In the genomic region with DNA sequence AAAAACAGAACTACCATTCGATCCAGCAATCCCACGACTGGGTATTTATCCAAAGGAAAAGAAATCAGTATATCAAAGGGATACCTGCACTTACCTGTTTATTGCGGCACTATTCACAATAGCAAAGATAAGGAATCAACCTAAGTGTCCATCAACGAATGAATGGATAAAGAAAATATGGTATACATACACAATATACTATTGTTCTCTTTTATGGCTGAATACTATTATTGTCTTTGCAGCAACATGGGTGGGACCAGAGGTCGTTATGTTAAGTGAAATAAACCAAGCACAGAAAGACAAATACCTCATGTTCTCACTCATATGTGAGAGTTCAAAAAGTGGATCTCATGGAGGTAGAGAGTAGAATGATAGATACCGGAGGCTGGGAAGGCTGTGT, we compare ENCODE assay signal across 36 cellular contexts.
"Had no signal": no experiment of that assay in that cellular context is flagged by ENCODE, and none has a peak within 500 bp of the region (broad histone marks: within the 10 kb centered on the region; RNA-seq: fewer than 3 reads in every experiment).

No MANE protein-coding gene starts in this region.

- H3K36me3 Mint-ChIP-seq: activated CD4-positive, alpha-beta memory T cell treated with anti-CD3 and anti-CD28 coated beads for 36 hours; activated naive CD4-positive, alpha-beta T cell treated with anti-CD3 and anti-CD28 coated beads, Interleukin-2, amount 10 ng/mL, durations not matched to agents 7 days and 5 days; activated naive CD4-positive, alpha-beta T cell treated with anti-CD3 and anti-CD28 coated beads, Interleukin-2, amount 50 U/mL, for 24 hours; activated naive CD8-positive, alpha-beta T cell; activated naive CD8-positive, alpha-beta T cell treated with anti-CD3 and anti-CD28 coated beads, Interleukin-2, amount 10 ng/mL, durations not matched to agents 7 days and 5 days; brain had no signal

- H3K27me3 ChIP-seq: ascending aorta, cardiac muscle cell had no signal

- ATAC-seq: activated CD8-positive, alpha-beta T cell treated with anti-CD3 and anti-CD28 coated beads for 36 hours; activated naive CD8-positive, alpha-beta T cell treated with anti-CD3 and anti-CD28 coated beads, Interleukin-2, amount 50 U/mL, for 24 hours; activated T-cell treated with anti-CD3 and anti-CD28 coated beads, Interleukin-2, amount 50 U/mL, for 4 hours; activated T-cell treated with anti-CD3 and anti-CD28 coated beads, Interleukin-2, amount 50 U/mL, for 72 hours had no signal

- DNase-seq: activated B cell treated with CpG ODN at 0.5 μM for 24 hours; activated CD4-positive, alpha-beta memory T cell treated with anti-CD3 and anti-CD28 coated beads for 36 hours; activated CD4-positive, alpha-beta T cell treated with anti-CD3 and anti-CD28 coated beads for 4 hours; activated CD4-positive, alpha-beta T cell treated with anti-CD3 and anti-CD28 coated beads, Interleukin-2, amount 10 ng/mL, durations not matched to agents 24 days and 14 days; activated CD4-positive, alpha-beta T cell treated with anti-CD3 and anti-CD28 coated beads, Interleukin-2, amount 50 U/mL, for 1 hour; activated CD4-positive, alpha-beta T cell treated with anti-CD3 and anti-CD28 coated beads, Interleukin-2, amount 50 U/mL, for 4 hours; activated CD4-positive, CD25-positive, alpha-beta regulatory T cell treated with anti-CD3 and anti-CD28 coated beads, Interleukin-2, amount 50 U/mL, for 72 hours; activated CD8-positive, alpha-beta memory T cell treated with anti-CD3 and anti-CD28 coated beads, Interleukin-2, amount 50 U/mL, for 4 hours; activated CD8-positive, alpha-beta T cell treated with anti-CD3 and anti-CD28 coated beads for 36 hours; activated effector memory CD4-positive, alpha-beta T cell treated with Interleukin-2 at 50 U/mL for 16 hours; activated gamma-delta T cell; activated naive CD4-positive, alpha-beta T cell treated with anti-CD3 and anti-CD28 coated beads, Interleukin-2, amount 10 ng/mL, durations not matched to agents 7 days and 5 days; activated naive CD4-positive, alpha-beta T cell treated with Interleukin-2 at 50 U/mL for 16 hours; activated naive CD8-positive, alpha-beta T cell treated with anti-CD3 and anti-CD28 coated beads, Interleukin-2, amount 10 ng/mL, durations not matched to agents 7 days and 5 days; activated naive CD8-positive, alpha-beta T cell treated with anti-CD3 and anti-CD28 coated beads, Interleukin-2, amount 50 U/mL, for 24 hours; activated T-cell treated with anti-CD3 and anti-CD28 coated beads for 4 hours; activated T-cell treated with anti-CD3 and anti-CD28 coated beads, Interleukin-2, amount 50 U/mL, for 1 hour; activated T-cell treated with anti-CD3 and anti-CD28 coated beads, Interleukin-2, amount 50 U/mL, for 4 hours; activated T-cell treated with anti-CD3 and anti-CD28 coated beads, Interleukin-2, amount 50 U/mL, for 72 hours; amygdala; anterior cingulate cortex; caudate nucleus; SW 1271; T-helper 1 cell; T-helper 2 cell; T-helper 9 cell had no signal

- H3K27ac ChIP-seq: ascending aorta, cardiac muscle cell, VCaP had no signal

- H3K4me1 Mint-ChIP-seq: activated B cell treated with CpG ODN at 0.5 μM for 24 hours; activated CD4-positive, alpha-beta T cell treated with anti-CD3 and anti-CD28 coated beads, Interleukin-2, amount 10 ng/mL, durations not matched to agents 24 days and 14 days; activated naive CD4-positive, alpha-beta T cell treated with anti-CD3 and anti-CD28 coated beads, Interleukin-2, amount 10 ng/mL, durations not matched to agents 7 days and 5 days; activated naive CD4-positive, alpha-beta T cell treated with anti-CD3 and anti-CD28 coated beads, Interleukin-2, amount 50 U/mL, for 24 hours; activated naive CD8-positive, alpha-beta T cell treated with anti-CD3 and anti-CD28 coated beads, Interleukin-2, amount 10 ng/mL, durations not matched to agents 7 days and 5 days; activated naive CD8-positive, alpha-beta T cell treated with anti-CD3 and anti-CD28 coated beads, Interleukin-2, amount 50 U/mL, for 24 hours; brain; central memory CD8-positive, alpha-beta T cell had no signal

- H3K36me3 ChIP-seq: ascending aorta, cardiac muscle cell had no signal

- H3K27ac Mint-ChIP-seq: activated B cell treated with CpG ODN at 0.5 μM for 24 hours; activated CD4-positive, alpha-beta memory T cell treated with anti-CD3 and anti-CD28 coated beads for 36 hours; activated CD4-positive, alpha-beta T cell treated with anti-CD3 and anti-CD28 coated beads, Interleukin-2, amount 10 ng/mL, durations not matched to agents 24 days and 14 days; activated CD8-positive, alpha-beta T cell treated with anti-CD3 and anti-CD28 coated beads for 36 hours; activated naive CD4-positive, alpha-beta T cell treated with anti-CD3 and anti-CD28 coated beads, Interleukin-2, amount 10 ng/mL, durations not matched to agents 7 days and 5 days; activated naive CD4-positive, alpha-beta T cell treated with anti-CD3 and anti-CD28 coated beads, Interleukin-2, amount 50 U/mL, for 24 hours; activated naive CD8-positive, alpha-beta T cell; activated naive CD8-positive, alpha-beta T cell treated with anti-CD3 and anti-CD28 coated beads, Interleukin-2, amount 10 ng/mL, durations not matched to agents 7 days and 5 days; activated naive CD8-positive, alpha-beta T cell treated with anti-CD3 and anti-CD28 coated beads, Interleukin-2, amount 50 U/mL, for 24 hours; activated T-cell treated with anti-CD3 and anti-CD28 coated beads, Interleukin-2, amount 50 U/mL, for 72 hours; activated T-helper 2 cell treated with anti-CD3 and anti-CD28 coated beads, Interferon-gamma antibody, Interleukin-2, Interleukin-4, amounts not matched to agents 10 μg/mL and 5 μg/mL and 100 μg/mL, durations not matched to agents 14 hours and 24 hours and 36 hours; brain; T-helper 1 cell treated with Interleukin-12 subunit alpha and Interleukin-12 subunit beta and Interleukin-4 antibody, amounts not matched to agents 30 μg/mL and 1 μg/mL, for 36 hours; T-helper 2 cell treated with Interferon-gamma antibody and Interleukin-4, amounts not matched to agents 5 μg/mL and 100 μg/mL, for 36 hours had no signal

- H3K4me3 Mint-ChIP-seq: activated B cell treated with CpG ODN at 0.5 μM for 24 hours; activated CD4-positive, alpha-beta memory T cell treated with anti-CD3 and anti-CD28 coated beads for 36 hours; activated CD4-positive, alpha-beta T cell treated with anti-CD3 and anti-CD28 coated beads, Interleukin-2, amount 10 ng/mL, durations not matched to agents 24 days and 14 days; activated CD8-positive, alpha-beta T cell treated with anti-CD3 and anti-CD28 coated beads for 36 hours; activated naive CD4-positive, alpha-beta T cell treated with anti-CD3 and anti-CD28 coated beads, Interleukin-2, amount 10 ng/mL, durations not matched to agents 7 days and 5 days; activated naive CD4-positive, alpha-beta T cell treated with anti-CD3 and anti-CD28 coated beads, Interleukin-2, amount 50 U/mL, for 24 hours; activated naive CD8-positive, alpha-beta T cell; activated naive CD8-positive, alpha-beta T cell treated with anti-CD3 and anti-CD28 coated beads, Interleukin-2, amount 10 ng/mL, durations not matched to agents 7 days and 5 days; activated naive CD8-positive, alpha-beta T cell treated with anti-CD3 and anti-CD28 coated beads, Interleukin-2, amount 50 U/mL, for 24 hours; activated T-cell treated with anti-CD3 and anti-CD28 coated beads, Interleukin-2, amount 50 U/mL, for 4 hours; activated T-cell treated with anti-CD3 and anti-CD28 coated beads, Interleukin-2, amount 50 U/mL, for 72 hours; brain; central memory CD8-positive, alpha-beta T cell; T-helper 1 cell treated with Interleukin-12 subunit alpha and Interleukin-12 subunit beta and Interleukin-4 antibody, amounts not matched to agents 30 μg/mL and 1 μg/mL, for 36 hours; T-helper 2 cell treated with Interferon-gamma antibody and Interleukin-4, amounts not matched to agents 5 μg/mL and 100 μg/mL, for 36 hours had no signal

- H3K27me3 Mint-ChIP-seq: activated B cell treated with CpG ODN at 0.5 μM for 24 hours; activated CD4-positive, alpha-beta memory T cell treated with anti-CD3 and anti-CD28 coated beads for 36 hours; activated CD4-positive, alpha-beta T cell treated with anti-CD3 and anti-CD28 coated beads, Interleukin-2, amount 10 ng/mL, durations not matched to agents 24 days and 14 days; activated CD8-positive, alpha-beta T cell treated with anti-CD3 and anti-CD28 coated beads for 36 hours; activated naive CD4-positive, alpha-beta T cell treated with anti-CD3 and anti-CD28 coated beads, Interleukin-2, amount 10 ng/mL, durations not matched to agents 7 days and 5 days; activated naive CD8-positive, alpha-beta T cell; activated naive CD8-positive, alpha-beta T cell treated with anti-CD3 and anti-CD28 coated beads, Interleukin-2, amount 50 U/mL, for 24 hours; central memory CD8-positive, alpha-beta T cell had no signal

- H3K4me1 ChIP-seq: ascending aorta had no signal

- H3K4me3 ChIP-seq: ascending aorta, cardiac muscle cell had no signal
